Comparison of ENCODE assay signal across 9 cellular contexts in genomic region chr4:104262678-104263077, GRCh38.
"Had no signal": no experiment of that assay in that cellular context is flagged by ENCODE, and none has a peak within 500 bp of the region (broad histone marks: within the 10 kb centered on the region; RNA-seq: fewer than 3 reads in every experiment).

No MANE protein-coding gene starts in this region.

- H3K4me3 ChIP-seq: GM23248, HAP-1 had no signal

- H3K27ac ChIP-seq: GM23248, HL-60 had no signal

- ATAC-seq: HCT116, HepG2 had no signal

- DNase-seq: GM23248, GOT3, H7, HFFc6, KBM-7 had no signal
